In the genomic region with DNA sequence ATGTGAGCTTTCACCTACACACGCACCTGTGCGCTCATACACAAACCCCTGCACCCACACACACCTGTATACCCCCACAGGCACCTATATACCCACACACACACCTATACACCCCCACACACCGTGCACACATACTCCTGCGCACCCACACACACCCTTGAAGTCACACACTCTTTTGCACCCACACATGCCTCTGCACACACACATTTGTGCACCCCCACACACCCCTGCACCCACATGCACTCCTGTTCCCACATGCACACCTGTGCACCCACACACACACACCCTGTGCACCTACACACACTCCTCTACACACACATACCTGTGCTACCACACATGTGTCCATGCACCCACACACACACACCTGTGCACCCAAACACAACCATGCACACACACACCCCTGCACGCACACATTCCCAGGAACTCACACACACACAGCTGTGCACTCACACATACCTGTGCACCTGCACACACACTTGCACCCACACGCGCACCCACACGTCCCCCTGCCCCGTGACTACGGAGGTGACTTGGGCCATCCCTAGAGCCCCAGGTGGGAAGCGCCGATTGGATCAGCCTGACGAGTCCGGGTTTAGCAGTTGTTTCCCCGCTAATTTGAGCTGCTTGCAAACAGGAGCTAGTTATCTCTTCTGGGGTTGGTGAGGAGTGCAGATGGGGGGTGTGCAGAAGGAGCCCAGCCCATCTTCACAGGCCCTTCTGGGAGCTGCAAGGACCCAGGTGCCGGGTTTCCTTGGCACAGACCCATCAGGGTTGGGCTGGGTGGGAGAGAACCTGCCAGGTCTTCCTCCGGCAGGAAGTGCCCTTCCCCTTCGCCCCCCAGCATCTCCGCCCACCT, we compare ENCODE assay signal across 21 cellular contexts.
DNase-seq lines count a peak whose midpoint lies in the region; ATAC-seq, FAIRE-seq and TF ChIP-seq lines count a peak whose summit lies in the region.
"Had no signal": no experiment of that assay in that cellular context is flagged by ENCODE, and none has a peak within 500 bp of the region (broad histone marks: within the 10 kb centered on the region; RNA-seq: fewer than 3 reads in every experiment).

No MANE protein-coding gene starts in this region.

- H3K27me3 ChIP-seq in BLaER1 (no peaks in the 10 kb centered on the region), H1 (replicated peaks in 1 of 4; ENCODE audit: control insufficient read depth in 3 of 4, extremely low read depth in 1 of 4, insufficient read depth in 3 of 4, low read length in 3 of 4) (no peaks in the 10 kb centered on the region), trophoblast cell (ENCODE audit: insufficient read depth, low read length) (no peaks in the 10 kb centered on the region), PC-3 (ENCODE audit: low read length) (no peaks in the 10 kb centered on the region), HepG2 (ENCODE audit: control insufficient read depth in 1 of 2, insufficient read depth in 2 of 2, low read length in 2 of 2) (peaks cover 4 to 5% of the 10 kb centered on the region in 2 experiments; a peak in 3 of 5 replicates)

- H3K4me1 ChIP-seq in BLaER1, result peaks cover 83% of the 10 kb centered on the region
- H3K4me1 ChIP-seq in HEK293 (ENCODE audit: control insufficient read depth, insufficient read depth, low read length), result peaks cover 2% of the 10 kb centered on the region
- H3K4me1 ChIP-seq in H1 (replicated peaks in 1 of 4; ENCODE audit: control insufficient read depth in 3 of 4, insufficient read depth in 4 of 4, low read length in 3 of 4), result peaks cover 0 to 4% (median 0%) of the 10 kb centered on the region in 4 experiments; a peak in 3 of 7 replicates
- peaks cover 4 to 14% of the 10 kb centered on the region in 2 experiments for H3K4me1 ChIP-seq in trophoblast cell (ENCODE audit: control insufficient read depth in 1 of 2, insufficient read depth in 2 of 2, low read length in 2 of 2)
- no peaks in the 10 kb centered on the region for H3K4me1 ChIP-seq in PC-3 (ENCODE audit: insufficient read depth, low read length)
- H3K4me1 ChIP-seq in HepG2 (ENCODE audit: insufficient read depth, low read length), result peaks cover 7% of the 10 kb centered on the region
- H3K4me1 ChIP-seq: A549 had no signal

- H3K9me2 ChIP-seq in PC-3 (replicated peaks; ENCODE audit: low read length), result no peaks in the 10 kb centered on the region
- H3K9me2 ChIP-seq: SK-N-SH had no signal

- DNase-seq in H1 (ENCODE audit: low read depth in 1 of 2, low spot score in 2 of 2), result no peak
- DNase-seq in trophoblast cell, result no peak
- DNase-seq in PC-3, result no peak
- no peak for DNase-seq in HepG2 (ENCODE audit: low spot score)
- DNase-seq in NK-92 (lab: John Stamatoyannopoulos, UW; ENCODE audit: unreplicated experiment), result no peak
- DNase-seq: C1 segment of cervical spinal cord; H7; IMR-90; Karpas-422; NCI-H1048; NCI-H1436 treated with DMSO at 0.1 percent for 48 hours; NCI-H2029; NCI-H446; NK-92 treated with Interleukin-12 subunit alpha and Interleukin-12 subunit beta, amount 100 ng/mL, for 24 hours; SHP77 treated with DMSO at 0.1 percent for 48 hours; SK-N-SH had no signal

- H3K4ac ChIP-seq in H1 (replicated peaks; ENCODE audit: insufficient read length, low read depth, low read length) (peak overlapping the region; percentile 95), trophoblast cell (ENCODE audit: low read depth, low read length) (no peak overlapping the region)

- CTCF ChIA-PET in HEK293 (lab: Yijun Ruan, JAX) (interaction anchor here (0.6 to 1.1 kb wide), 4 partner anchors 22 to 383 kb away, joined by 3 to 9 read pairs (median 4); no protein-coding TSS in a partner anchor), H1 (lab: Charles Lee; ENCODE audit: partially characterized antibody) (interaction anchor here (0.7 to 10.7 kb wide), 24 partner anchors 7 to 146 kb away, joined by 3 to 128 read pairs (median 4); no protein-coding TSS in a partner anchor), PC-3 (lab: Charles Lee) (no interaction called here), HepG2 (lab: Yijun Ruan, JAX; ENCODE audit: low intra/inter-chr PET ratio, low total read pairs) (no interaction called here)

- no peak overlapping the region for H2BK120ac ChIP-seq in H1 (replicated peaks; ENCODE audit: low read depth, low read length)
- no peak overlapping the region for H2BK120ac ChIP-seq in trophoblast cell (ENCODE audit: insufficient read depth, low read length, poor library complexity)

- H3K9ac ChIP-seq in BLaER1, result no peak overlapping the region
- no peak overlapping the region for H3K9ac ChIP-seq in H1 (replicated peaks in 1 of 4; ENCODE audit: extremely low read depth in 1 of 4, low read depth in 3 of 4, low read length in 3 of 4)
- H3K9ac ChIP-seq in trophoblast cell (ENCODE audit: low read length), result no peak overlapping the region
- H3K9ac ChIP-seq in PC-3 (ENCODE audit: low read length), result no peak overlapping the region
- no peak overlapping the region for H3K9ac ChIP-seq in HepG2 (ENCODE audit: insufficient read depth, low read depth, low read length)
- H3K9ac ChIP-seq: SK-N-SH had no signal

- TF ChIP-seq RAD21 in H1 (IDR thresholded peaks at IDR 0.05 in 1 of 2, conservative IDR thresholded peaks at IDR 0.05 in 1 of 2; ENCODE audit: low read depth in 2 of 2, low read length in 2 of 2) (no peak), HepG2 (CRISPR knock-in tag; IDR thresholded peaks at IDR 0.05) (no peak)

- H3K36me3 ChIP-seq in BLaER1 (no peaks in the 10 kb centered on the region), HEK293 (ENCODE audit: control insufficient read depth in 2 of 2, insufficient read depth in 1 of 2, low read length in 2 of 2) (no peaks in the 10 kb centered on the region), H1 (ENCODE audit: control insufficient read depth in 2 of 4, insufficient read depth in 4 of 4, low read length in 3 of 4) (no peaks in the 10 kb centered on the region), trophoblast cell (ENCODE audit: control insufficient read depth in 1 of 2, insufficient read depth in 2 of 2, low read length in 2 of 2) (no peaks in the 10 kb centered on the region), PC-3 (ENCODE audit: low read depth, low read length) (no peaks in the 10 kb centered on the region), HepG2 (replicated peaks in 1 of 2; ENCODE audit: control insufficient read depth in 1 of 2, insufficient read depth in 2 of 2, low read length in 2 of 2) (no peaks in the 10 kb centered on the region)

- no peak overlapping the region for H4K12ac ChIP-seq in trophoblast cell (ENCODE audit: low read depth, low read length)

- 0 out of 2 replicates have a peak overlapping the region, but pooled peaks have one; percentile 32 for H2BK20ac ChIP-seq in H1 (ENCODE audit: low read length)

- FAIRE-seq in H1 (lab: Jason Lieb, UNC) (no peak), HepG2 (lab: Jason Lieb, UNC) (no peak)
- FAIRE-seq: A549, D721Med had no signal

- H3K4me3 ChIP-seq in BLaER1 (no peak overlapping the region), HEK293 (ENCODE audit: low read depth, low read length) (no peak overlapping the region), H1 (ENCODE audit: extremely low read depth in 1 of 4, insufficient read depth in 2 of 4, low read depth in 3 of 4, low read length in 4 of 4) (no peak overlapping the region), trophoblast cell (ENCODE audit: low read depth, low read length) (peak overlapping the region; percentile 3), PC-3 (ENCODE audit: low read length) (no peak overlapping the region), HepG2 (replicated peaks in 1 of 3; ENCODE audit: insufficient read depth in 1 of 3, low read depth in 2 of 3, low read length in 3 of 3) (no peak overlapping the region)
- H3K4me3 ChIP-seq: A549 had no signal

- H4K8ac ChIP-seq in H1 (ENCODE audit: extremely low read depth, insufficient read depth, low read length) (peak overlapping the region; percentile 20; the same call in 1 of the 2 replicates), trophoblast cell (ENCODE audit: low read depth, low read length) (no peak overlapping the region)

- ATAC-seq in PC-3, result no peak
- ATAC-seq in GM19463 (IDR thresholded peaks at IDR 0.05; ENCODE audit: unreplicated experiment), result no peak
- no peak for ATAC-seq in HepG2

- peak overlapping the region; percentile 73; the same call in 1 of the 2 replicates for H2BK5ac ChIP-seq in H1 (ENCODE audit: low read depth, low read length)
- H2BK5ac ChIP-seq in trophoblast cell (ENCODE audit: low read depth, low read length, poor library complexity), result no peak overlapping the region

- no peak overlapping the region for H2BK15ac ChIP-seq in H1 (ENCODE audit: low read length)

- H3K27ac ChIP-seq in BLaER1 (no peak overlapping the region), HEK293 (ENCODE audit: extremely low read depth, low read depth, low read length) (no peak overlapping the region), H1 (ENCODE audit: low read depth, low read length) (no peak overlapping the region), trophoblast cell (ENCODE audit: low read depth, low read length) (no peak overlapping the region), PC-3 (ENCODE audit: low read length) (no peak overlapping the region), HepG2 (ENCODE audit: extremely low read length, insufficient read depth, low read length) (no peak overlapping the region)
- H3K27ac ChIP-seq: A549 had no signal

- H2BK12ac ChIP-seq in H1 (ENCODE audit: low read depth, low read length) (peak overlapping the region; percentile 6; the same call in 1 of the 2 replicates), trophoblast cell (ENCODE audit: low read length) (no peak overlapping the region)

- no peaks in the 10 kb centered on the region for H3F3A ChIP-seq in PC-3 (ENCODE audit: low read length, unreplicated experiment)

- H2AFZ ChIP-seq in H1 (ENCODE audit: low read length), result no peak overlapping the region
- no peak overlapping the region for H2AFZ ChIP-seq in trophoblast cell (ENCODE audit: insufficient read depth, low read length, poor library complexity)
- no peak overlapping the region for H2AFZ ChIP-seq in PC-3 (ENCODE audit: low read length)
- H2AFZ ChIP-seq in HepG2 (ENCODE audit: low read length), result no peak overlapping the region

- no peaks in the 10 kb centered on the region for H3K23me2 ChIP-seq in H1 (ENCODE audit: low read depth, low read length)

- H4K91ac ChIP-seq in H1 (replicated peaks; ENCODE audit: insufficient read length, low read length) (no peak overlapping the region), trophoblast cell (ENCODE audit: low read depth, low read length) (no peak overlapping the region)

- intact Hi-C loops in PC-3 (cut with micrococcal nuclease), result no loop called here
- intact Hi-C loops in HepG2 (cut with micrococcal nuclease; ENCODE audit: unreplicated experiment), result no loop called here

- H3K79me1 ChIP-seq in H1 (ENCODE audit: low read depth, low read length) (no peaks in the 10 kb centered on the region), trophoblast cell (ENCODE audit: low read length) (peaks cover 4% of the 10 kb centered on the region)

- 96% methylated on average over 14 of the region's 19 CpGs; no CpG with 5 or more reads in 1 of the 2 experiments for WGBS in H1 (ENCODE audit: extremely low coverage in 1 of 2, insufficient coverage in 1 of 2, insufficient read length in 1 of 2, insufficient replicate concordance in 2 of 2, low coverage in 1 of 2, low lambda C conversion rate in 2 of 2, missing lambda C conversion rate in 1 of 2), 2 experiments
- WGBS in trophoblast cell (ENCODE audit: extremely low coverage, insufficient coverage, insufficient read length), result no CpG with 5 or more reads among the region's 19 CpGs
- WGBS in HepG2 (ENCODE audit: low lambda C conversion rate), result 75% methylated on average over 15 of the region's 19 CpGs

- TF ChIP-seq EP300 in H1 (IDR thresholded peaks at IDR 0.05; ENCODE audit: borderline replicate concordance in 1 of 2, low read depth in 2 of 2, low read length in 2 of 2) (no peak), HepG2 (IDR thresholded peaks at IDR 0.05; ENCODE audit: low read depth in 2 of 2, low read length in 2 of 2) (no peak), HepG2 (CRISPR knock-in tag; IDR thresholded peaks at IDR 0.05; ENCODE audit: borderline replicate concordance) (no peak)

- H3K23ac ChIP-seq in H1 (ENCODE audit: insufficient read length), result no peak overlapping the region
- H3K23ac ChIP-seq in trophoblast cell (ENCODE audit: low read length), result no peak overlapping the region

- no peak overlapping the region for H3K56ac ChIP-seq in H1 (replicated peaks; ENCODE audit: insufficient read length, low read depth, low read length)

- H3K9me3 ChIP-seq in BLaER1 (no peaks in the 10 kb centered on the region), HEK293 (ENCODE audit: control insufficient read depth, insufficient read depth, low read depth, low read length) (no peaks in the 10 kb centered on the region), H1 (ENCODE audit: insufficient read depth in 2 of 2, low read depth in 1 of 2, low read length in 1 of 2) (no peaks in the 10 kb centered on the region), trophoblast cell (ENCODE audit: insufficient read depth, low read depth, low read length) (peaks cover 4% of the 10 kb centered on the region), PC-3 (ENCODE audit: low read length) (no peaks in the 10 kb centered on the region), HepG2 (ENCODE audit: low read length) (no peaks in the 10 kb centered on the region)
- H3K9me3 ChIP-seq: A549, SK-N-SH had no signal

- H3K4me2 ChIP-seq in BLaER1 (peak overlapping the region; percentile 17), H1 (ENCODE audit: insufficient read depth in 1 of 2, low read depth in 2 of 2, low read length in 2 of 2) (no peak overlapping the region), trophoblast cell (ENCODE audit: low read length) (no peak overlapping the region), PC-3 (ENCODE audit: low read length) (no peak overlapping the region), HepG2 (ENCODE audit: low read depth, low read length) (no peak overlapping the region)
- H3K4me2 ChIP-seq: A549, SK-N-SH had no signal

- POLR2A ChIA-PET in HEK293 (lab: Yijun Ruan, JAX), result no interaction called here
- POLR2A ChIA-PET in H1 (lab: Charles Lee; ENCODE audit: partially characterized antibody), result interaction anchor here (0.7 to 0.9 kb wide), 2 partner anchors 91 to 97 kb away, joined by 3 to 4 read pairs; no protein-coding TSS in a partner anchor
- POLR2A ChIA-PET in PC-3 (lab: Charles Lee; ENCODE audit: unreplicated experiment), result no interaction called here
- POLR2A ChIA-PET in HepG2 (lab: Yijun Ruan, JAX), result no interaction called here

- no peak overlapping the region; the same call in none of the 2 replicates for H3K18ac ChIP-seq in H1 (ENCODE audit: extremely low read depth, low read length)
- H3K18ac ChIP-seq in trophoblast cell (ENCODE audit: low read length), result no peak overlapping the region

- in situ Hi-C loops in HepG2 (cut with HindIII; ENCODE audit: extremely low pct_ligation_motif_present, low pct_unique_long_range_greater_than_20kb), result no loop called here

- TF ChIP-seq CTCF in HEK293 (tag by site-specific recombination; IDR thresholded peaks at IDR 0.05), result no peak
- no peak for TF ChIP-seq CTCF in H1 (IDR thresholded peaks at IDR 0.05; ENCODE audit: control extremely low read depth in 1 of 3, insufficient read depth in 1 of 3, low read depth in 1 of 3, low read length in 3 of 3)
- TF ChIP-seq CTCF in PC-3 (conservative IDR thresholded peaks at IDR 0.05; ENCODE audit: low read depth, low read length), result no peak
- TF ChIP-seq CTCF in HepG2 (CRISPR knock-in tag; IDR thresholded peaks at IDR 0.05), result no peak

- H4K5ac ChIP-seq in H1 (ENCODE audit: insufficient read length, low read depth, low read length), result no peak overlapping the region

- no peak for TF ChIP-seq POLR2A in H1 (IDR thresholded peaks at IDR 0.05; ENCODE audit: control extremely low read depth in 1 of 2, low read depth in 2 of 2, low read length in 2 of 2)
- TF ChIP-seq POLR2A in HepG2 (IDR thresholded peaks at IDR 0.05; ENCODE audit: insufficient read depth in 1 of 2, low read depth in 2 of 2, low read length in 2 of 2), result no peak

- H3K79me2 ChIP-seq in H1 (ENCODE audit: control insufficient read depth in 1 of 2, insufficient read depth in 2 of 2, low read length in 2 of 2), result no peaks in the 10 kb centered on the region
- H3K79me2 ChIP-seq in trophoblast cell (ENCODE audit: control insufficient read depth, insufficient read depth, low read length, poor library complexity), result peaks cover under 1% of the 10 kb centered on the region
- no peaks in the 10 kb centered on the region for H3K79me2 ChIP-seq in PC-3 (ENCODE audit: low read length)
- H3K79me2 ChIP-seq in HepG2 (ENCODE audit: insufficient read depth, low read length), result no peaks in the 10 kb centered on the region

- H2AK5ac ChIP-seq in H1 (ENCODE audit: low read depth, low read length) (0 out of 2 replicates have a peak overlapping the region, but pooled peaks have one; percentile 26), trophoblast cell (ENCODE audit: low read length) (no peak overlapping the region)

- H4K20me1 ChIP-seq in BLaER1 (no peaks in the 10 kb centered on the region), H1 (replicated peaks in 1 of 2; ENCODE audit: control insufficient read depth in 1 of 2, insufficient read depth in 2 of 2, low read length in 2 of 2) (peaks cover 0 to 1% of the 10 kb centered on the region in 2 experiments), PC-3 (ENCODE audit: low read length) (no peaks in the 10 kb centered on the region), HepG2 (ENCODE audit: insufficient read depth, low read length) (no peaks in the 10 kb centered on the region)

- BruUV-seq in PC-3 (replicated peaks; lab: Mats Ljungman, UMichigan) (no TSS peak), HepG2 (replicated peaks; lab: Mats Ljungman, UMichigan) (no TSS peak)

- H3K14ac ChIP-seq in H1 (ENCODE audit: insufficient read length), result no peak overlapping the region
- no peak overlapping the region for H3K14ac ChIP-seq in trophoblast cell (ENCODE audit: low read length)

Comparison
In these comparisons a context has a peak if more than half of its experiments do, and no peak if none do; other contexts are left out.
1. CTCF ChIA-PET loops: an anchor here in HEK293 (0.6 to 1.1 kb wide) and H1 (0.7 to 10.7 kb wide); none called in PC-3 and HepG2.